In genomic region chr1:232952514-232953175, GRCh38 we compare ENCODE assay signal across 8 cellular contexts. TPM values are rescaled to one million over a fixed set of nuclear protein-coding genes. Genes with fewer than 3 reads are reported as not detected.
DNase-seq lines count a peak whose midpoint lies in the region; ATAC-seq and TF ChIP-seq lines count a peak whose summit lies in the region.

No MANE protein-coding gene starts in this region.

- in situ Hi-C loops in SK-MEL-5 (cut with HindIII; ENCODE audit: low pct_unique_long_range_greater_than_20kb, low sequenced_read_pairs), result no loop called here

- H3K9me3 ChIP-seq in heart right ventricle (peaks cover 0 to 2% (median 0%) of the 10 kb centered on the region in 11 donors), lower lobe of right lung (no peaks in the 10 kb centered on the region)

- TF ChIP-seq CTCF in heart right ventricle (IDR thresholded peaks at IDR 0.05) (peak; percentile 30 to 69 (median 50)), lower lobe of right lung (IDR thresholded peaks at IDR 0.05) (peak; percentile 60)

- peak overlapping the region in 1 of 3 donors; percentile 81 for H3K27ac Mint-ChIP-seq in IgD-negative memory B cell
- no peak overlapping the region for H3K27ac Mint-ChIP-seq in central memory CD8-positive, alpha-beta T cell (ENCODE audit: low read depth)

- DNase-seq in heart right ventricle (no peak), Right ventricle myocardium inferior (ENCODE audit: missing footprints) (no peak), H4 (ENCODE audit: low spot score) (peak; percentile 48), SK-MEL-5 (ENCODE audit: low read depth, low spot score) (peak; percentile 68), lower lobe of right lung (no peak), inferior parietal cortex (ENCODE audit: extremely low spot score) (no peak)
- no peak for DNase-seq in central memory CD8-positive, alpha-beta T cell (ENCODE audit: low spot score in 2 of 2)

- peaks cover 24 to 30% (median 28%) of the 10 kb centered on the region in 3 donors for H3K4me1 Mint-ChIP-seq in IgD-negative memory B cell
- H3K4me1 Mint-ChIP-seq in central memory CD8-positive, alpha-beta T cell, result peaks cover 33% of the 10 kb centered on the region

- H3K36me3 ChIP-seq in heart right ventricle (peaks cover 0 to 22% (median 11%) of the 10 kb centered on the region in 9 donors), lower lobe of right lung (peaks cover 11% of the 10 kb centered on the region)

- peak overlapping the region in 1 of 10 donors; percentile 1 for H3K27ac ChIP-seq in heart right ventricle
- H3K27ac ChIP-seq in lower lobe of right lung, result no peak overlapping the region

- intact Hi-C loops in heart right ventricle (cut with DNase I), result loop anchor here in 9 of 10 donors (5.0 to 10.0 kb wide), 5 partner anchors 45 to 320 kb away; partner anchors contain the start of genes SIPA1L2 (in 7 of the 9) and MAP10 (in 4 of the 9)
- intact Hi-C loops in Right ventricle myocardium inferior (cut with DNase I), result loop anchor here (5.0 kb wide), 1 partner anchor 320 kb away; the partner anchor contains the start of gene SIPA1L2
- intact Hi-C loops in lower lobe of right lung (cut with DNase I), result no loop called here

- H3K4me1 ChIP-seq in heart right ventricle, result peaks cover 0 to 34% (median 20%) of the 10 kb centered on the region in 9 donors
- H3K4me1 ChIP-seq in lower lobe of right lung, result peaks cover 14% of the 10 kb centered on the region

- WGBS in heart right ventricle, 2 donors, result 84 to 90% methylated on average over 1 of the region's 1 CpG

- H3K4me3 ChIP-seq in heart right ventricle, result no peak overlapping the region
- no peak overlapping the region for H3K4me3 ChIP-seq in lower lobe of right lung

- H3K9me3 Mint-ChIP-seq in IgD-negative memory B cell, result no peaks in the 10 kb centered on the region
- H3K9me3 Mint-ChIP-seq in central memory CD8-positive, alpha-beta T cell, result no peaks in the 10 kb centered on the region

- peaks cover 9% of the 10 kb centered on the region for H3K36me3 Mint-ChIP-seq in IgD-negative memory B cell
- peaks cover 23% of the 10 kb centered on the region for H3K36me3 Mint-ChIP-seq in central memory CD8-positive, alpha-beta T cell (ENCODE audit: insufficient read depth)

- peak in 1 of 8 donors; percentile 40 for ATAC-seq in heart right ventricle
- ATAC-seq in Right ventricle myocardium inferior, result no peak
- no peak for ATAC-seq in central memory CD8-positive, alpha-beta T cell (replicated peaks; ENCODE audit: extremely low read depth, poor library complexity, severe bottlenecking)
- peak in 1 of 2 donors; percentile 35 for ATAC-seq in lower lobe of right lung

- no peaks in the 10 kb centered on the region for H3K27me3 ChIP-seq in heart right ventricle
- no peaks in the 10 kb centered on the region for H3K27me3 ChIP-seq in lower lobe of right lung (ENCODE audit: low read depth)

- H3K27me3 Mint-ChIP-seq in IgD-negative memory B cell, result no peaks in the 10 kb centered on the region
- H3K27me3 Mint-ChIP-seq in central memory CD8-positive, alpha-beta T cell, result no peaks in the 10 kb centered on the region

- H3K4me3 Mint-ChIP-seq in IgD-negative memory B cell, result peak overlapping the region; percentile 44 to 97 (median 60)
- H3K4me3 Mint-ChIP-seq in central memory CD8-positive, alpha-beta T cell, result peak overlapping the region; percentile 50

RNA-seq across cellular contexts. Expression of gene NTPCR, which starts 2.2 kb away (rescaled TPM):
- total RNA-seq in heart right ventricle (10 to 100 TPM; 53.5 to 78.8 (median 56.8) TPM), Right ventricle myocardium inferior (53.2 TPM), lower lobe of right lung (29.5 TPM)
- polyA plus RNA-seq in heart right ventricle (10 to 100 TPM; 51.2 to 88.4 TPM), IgD-negative memory B cell (34.2 TPM)
- total RNA-seq in H4 (2014; rRNA removed; shearing (Covaris generic)), result 42.4 and 61.1 TPM in 2 replicates
- total RNA-seq in SK-MEL-5 (2014; rRNA removed; shearing (Covaris generic)), result 23.9 and 28.1 TPM in 2 replicates
- 17.5 and 26.4 TPM in 2 replicates for polyA plus RNA-seq in SK-MEL-5 (2015; cell fraction: cytosol; rRNA removed)
- polyA plus RNA-seq in SK-MEL-5 (2015; cell fraction: nucleus; rRNA removed), result 13.6 and 14.8 TPM in 2 replicates

Comparison
In these comparisons a context has a peak if more than half of its experiments do, and no peak if none do; other contexts are left out.
1. DNase-seq: peak in H4 (single experiment) and SK-MEL-5 (single experiment); none in heart right ventricle (0 of 2), Right ventricle myocardium inferior (single experiment), central memory CD8-positive, alpha-beta T cell (0 of 2), lower lobe of right lung (single experiment) and inferior parietal cortex (single experiment).